28 cellular contexts compared by ENCODE assay signal in genomic region chr5:100762995-100763394, GRCh38.
"Had no signal": no experiment of that assay in that cellular context is flagged by ENCODE, and none has a peak within 500 bp of the region (broad histone marks: within the 10 kb centered on the region; RNA-seq: fewer than 3 reads in every experiment).

No MANE protein-coding gene starts in this region.

- H3K27me3 Mint-ChIP-seq: naive B cell; progenitor cell of endocrine pancreas; stimulated activated naive B cell treated with anti-CD40 and anti-IgM and Interleukin-4, amounts not matched to agents 10 μg/mL and 1 μg/mL and 100 μg/mL, for 72 hours; stimulated activated naive CD8-positive, alpha-beta T cell treated with anti-CD3 and anti-CD28 coated beads, Interleukin-15, Interleukin-2, amounts not matched to agents 100 ng/mL and 50 ng/mL, for 24 hours had no signal

- H3K4me1 ChIP-seq: parathyroid adenoma, psoas muscle, stomach, thyroid gland, tibial nerve, upper lobe of right lung, uterus had no signal

- H3K27ac Mint-ChIP-seq: naive B cell; naive thymus-derived CD8-positive, alpha-beta T cell; natural killer cell treated with Interleukin-12 subunit alpha and Interleukin-12 subunit beta and Interleukin-15 and Interleukin-18, amount 100 ng/mL, for 72 hours; nephron progenitor cell; progenitor cell of endocrine pancreas; stimulated activated effector memory CD8-positive, alpha-beta T cell treated with anti-CD3 and anti-CD28 coated beads, Interleukin-12 subunit alpha, Interleukin-12 subunit beta, amount 100 ng/mL, for 72 hours; stimulated activated naive B cell treated with anti-CD40 and anti-IgM and Interleukin-4, amounts not matched to agents 10 μg/mL and 1 μg/mL and 100 μg/mL, for 72 hours; stimulated activated naive CD8-positive, alpha-beta T cell treated with anti-CD3 and anti-CD28 coated beads, Interleukin-15, Interleukin-2, amounts not matched to agents 100 ng/mL and 50 ng/mL, for 24 hours had no signal

- H3K27me3 ChIP-seq: ovary, stomach, thyroid gland, tibial nerve, upper lobe of right lung, uterus had no signal

- H3K4me3 Mint-ChIP-seq: naive B cell; naive thymus-derived CD8-positive, alpha-beta T cell; natural killer cell treated with Interleukin-12 subunit alpha and Interleukin-12 subunit beta and Interleukin-15 and Interleukin-18, amount 100 ng/mL, for 72 hours; nephron progenitor cell; neural crest cell; stimulated activated effector memory CD8-positive, alpha-beta T cell treated with anti-CD3 and anti-CD28 coated beads, Interleukin-12 subunit alpha, Interleukin-12 subunit beta, amount 100 ng/mL, for 72 hours; stimulated activated naive B cell treated with anti-CD40 and anti-IgM and Interleukin-4, amounts not matched to agents 10 μg/mL and 1 μg/mL and 100 μg/mL, for 72 hours; stimulated activated naive CD8-positive, alpha-beta T cell treated with anti-CD3 and anti-CD28 coated beads, Interleukin-15, Interleukin-2, amounts not matched to agents 100 ng/mL and 50 ng/mL, for 24 hours had no signal

- ATAC-seq: naive thymus-derived CD8-positive, alpha-beta T cell; natural killer cell treated with Interleukin-12 subunit alpha and Interleukin-12 subunit beta and Interleukin-15 and Interleukin-18, amount 100 ng/mL, for 72 hours; psoas muscle; right cardiac atrium; sciatic nerve; stimulated activated effector memory CD8-positive, alpha-beta T cell treated with anti-CD3 and anti-CD28 coated beads, Interleukin-12 subunit alpha, Interleukin-12 subunit beta, amount 100 ng/mL, for 72 hours; stimulated activated naive B cell treated with anti-CD40 and anti-IgM and Interleukin-4, amounts not matched to agents 10 μg/mL and 1 μg/mL and 100 μg/mL, for 72 hours; upper lobe of right lung had no signal

- H3K9ac ChIP-seq: parathyroid adenoma had no signal

- H3K36me3 Mint-ChIP-seq: naive B cell; naive thymus-derived CD8-positive, alpha-beta T cell; natural killer cell treated with Interleukin-12 subunit alpha and Interleukin-12 subunit beta and Interleukin-15 and Interleukin-18, amount 100 ng/mL, for 72 hours; stimulated activated effector memory CD8-positive, alpha-beta T cell treated with anti-CD3 and anti-CD28 coated beads, Interleukin-12 subunit alpha, Interleukin-12 subunit beta, amount 100 ng/mL, for 72 hours; stimulated activated naive B cell treated with anti-CD40 and anti-IgM and Interleukin-4, amounts not matched to agents 10 μg/mL and 1 μg/mL and 100 μg/mL, for 72 hours had no signal

- H3K4me1 Mint-ChIP-seq: naive B cell; naive thymus-derived CD8-positive, alpha-beta T cell; neural crest cell; stimulated activated effector memory CD8-positive, alpha-beta T cell treated with anti-CD3 and anti-CD28 coated beads, Interleukin-12 subunit alpha, Interleukin-12 subunit beta, amount 100 ng/mL, for 72 hours; stimulated activated naive B cell treated with anti-CD40 and anti-IgM and Interleukin-4, amounts not matched to agents 10 μg/mL and 1 μg/mL and 100 μg/mL, for 72 hours had no signal

- H3K9me3 Mint-ChIP-seq: naive B cell; naive thymus-derived CD8-positive, alpha-beta T cell; natural killer cell treated with Interleukin-12 subunit alpha and Interleukin-12 subunit beta and Interleukin-15 and Interleukin-18, amount 100 ng/mL, for 72 hours; nephron progenitor cell; neural crest cell; stimulated activated effector memory CD8-positive, alpha-beta T cell treated with anti-CD3 and anti-CD28 coated beads, Interleukin-12 subunit alpha, Interleukin-12 subunit beta, amount 100 ng/mL, for 72 hours; stimulated activated naive B cell treated with anti-CD40 and anti-IgM and Interleukin-4, amounts not matched to agents 10 μg/mL and 1 μg/mL and 100 μg/mL, for 72 hours; stimulated activated naive CD8-positive, alpha-beta T cell treated with anti-CD3 and anti-CD28 coated beads, Interleukin-15, Interleukin-2, amounts not matched to agents 100 ng/mL and 50 ng/mL, for 24 hours had no signal

- H3K27ac ChIP-seq: ovary, parathyroid adenoma, psoas muscle, skin epidermis, stomach, thoracic aorta, thyroid gland, tibial nerve, upper lobe of right lung, uterus had no signal

- H3K4me3 ChIP-seq: ovary, psoas muscle, skin epidermis, stomach, thoracic aorta, thyroid gland, tibial nerve, upper lobe of right lung, uterus had no signal

- H3K9me3 ChIP-seq: ovary, psoas muscle, stomach, thoracic aorta, thyroid gland, tibial nerve, upper lobe of right lung, uterus had no signal

- H2AFZ ChIP-seq: parathyroid adenoma had no signal

- H3K36me3 ChIP-seq: ovary, stomach, thoracic aorta, thyroid gland, tibial nerve, upper lobe of right lung, uterus had no signal

- H3K79me2 ChIP-seq: parathyroid adenoma had no signal

- DNase-seq: naive B cell; naive thymus-derived CD8-positive, alpha-beta T cell; nephron progenitor cell; occipital lobe; ovary; posterior cingulate gyrus; psoas muscle; right cardiac atrium; stimulated activated CD4-positive, alpha-beta T cell treated with anti-CD3 and anti-CD28 coated beads, Interleukin-15, amount 100 ng/mL, for 24 hours; stimulated activated CD4-positive, alpha-beta T cell treated with anti-CD3 and anti-CD28 coated beads, Interleukin-2, amount 100 ng/mL, for 24 hours; stimulated activated CD4-positive, alpha-beta T cell treated with anti-CD3 and anti-CD28 coated beads, Interleukin-2, amount 100 ng/mL, for 48 hours; stimulated activated CD4-positive, alpha-beta T cell treated with anti-CD3 and anti-CD28 coated beads, Interleukin-4, amount 100 ng/mL, for 24 hours; stimulated activated naive B cell treated with anti-CD40 and anti-IgM and Interleukin-4, amounts not matched to agents 10 μg/mL and 1 μg/mL and 100 μg/mL, for 72 hours; stimulated activated naive CD4-positive, alpha-beta T cell treated with Interleukin-2 at 50 U/mL for 16 hours; stomach; thyroid gland; upper lobe of right lung; uterus had no signal
